Comparison of ENCODE assay signal across 1 cellular context in the genomic region with DNA sequence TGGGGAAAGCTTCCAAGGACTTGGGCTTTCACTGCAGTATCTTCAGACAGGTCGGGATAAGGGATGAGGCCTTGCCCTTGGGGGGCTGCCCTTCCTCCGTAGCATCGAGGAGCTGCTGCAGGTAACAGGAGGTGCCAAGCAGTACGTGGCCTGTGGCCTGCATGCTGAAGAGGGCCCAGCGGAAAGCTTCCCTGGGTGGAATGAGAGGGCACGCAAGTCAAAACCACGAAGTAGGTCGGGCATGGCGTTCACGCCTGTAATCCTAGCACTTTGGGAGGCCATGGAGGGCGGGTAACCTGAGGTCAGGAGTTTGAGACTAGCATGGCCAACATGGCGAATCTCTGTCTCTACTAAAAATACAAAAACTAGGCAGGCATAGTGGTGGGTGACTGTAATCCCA.
TF ChIP-seq lines count a peak whose summit lies in the region.

No MANE protein-coding gene starts in this region.

TF ChIP-seq in IMR-90, 13 proteins besides CTCF, POLR2A, EP300 and RAD21 (continued from another document):
- TF ChIP-seq, protein P1, sequence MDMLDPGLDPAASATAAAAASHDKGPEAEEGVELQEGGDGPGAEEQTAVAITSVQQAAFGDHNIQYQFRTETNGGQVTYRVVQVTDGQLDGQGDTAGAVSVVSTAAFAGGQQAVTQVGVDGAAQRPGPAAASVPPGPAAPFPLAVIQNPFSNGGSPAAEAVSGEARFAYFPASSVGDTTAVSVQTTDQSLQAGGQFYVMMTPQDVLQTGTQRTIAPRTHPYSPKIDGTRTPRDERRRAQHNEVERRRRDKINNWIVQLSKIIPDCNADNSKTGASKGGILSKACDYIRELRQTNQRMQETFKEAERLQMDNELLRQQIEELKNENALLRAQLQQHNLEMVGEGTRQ (IDR thresholded peaks at IDR 0.05; ENCODE audit: low read depth, low read length): no peak
- TF ChIP-seq RFX5 (IDR thresholded peaks at IDR 0.05; ENCODE audit: low read depth, low read length): no peak
- TF ChIP-seq, protein P2, sequence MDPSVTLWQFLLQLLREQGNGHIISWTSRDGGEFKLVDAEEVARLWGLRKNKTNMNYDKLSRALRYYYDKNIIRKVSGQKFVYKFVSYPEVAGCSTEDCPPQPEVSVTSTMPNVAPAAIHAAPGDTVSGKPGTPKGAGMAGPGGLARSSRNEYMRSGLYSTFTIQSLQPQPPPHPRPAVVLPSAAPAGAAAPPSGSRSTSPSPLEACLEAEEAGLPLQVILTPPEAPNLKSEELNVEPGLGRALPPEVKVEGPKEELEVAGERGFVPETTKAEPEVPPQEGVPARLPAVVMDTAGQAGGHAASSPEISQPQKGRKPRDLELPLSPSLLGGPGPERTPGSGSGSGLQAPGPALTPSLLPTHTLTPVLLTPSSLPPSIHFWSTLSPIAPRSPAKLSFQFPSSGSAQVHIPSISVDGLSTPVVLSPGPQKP (IDR thresholded peaks at IDR 0.05; ENCODE audit: borderline replicate concordance, low read depth, low read length): no peak
- no peak for TF ChIP-seq MXI1 (IDR thresholded peaks at IDR 0.05; ENCODE audit: borderline replicate concordance, low read depth, low read length)
- TF ChIP-seq RCOR1 (IDR thresholded peaks at IDR 0.05; ENCODE audit: insufficient replicate concordance, low read length): no peak
